ENCODE assay signal across 1 cellular context in the genomic region with DNA sequence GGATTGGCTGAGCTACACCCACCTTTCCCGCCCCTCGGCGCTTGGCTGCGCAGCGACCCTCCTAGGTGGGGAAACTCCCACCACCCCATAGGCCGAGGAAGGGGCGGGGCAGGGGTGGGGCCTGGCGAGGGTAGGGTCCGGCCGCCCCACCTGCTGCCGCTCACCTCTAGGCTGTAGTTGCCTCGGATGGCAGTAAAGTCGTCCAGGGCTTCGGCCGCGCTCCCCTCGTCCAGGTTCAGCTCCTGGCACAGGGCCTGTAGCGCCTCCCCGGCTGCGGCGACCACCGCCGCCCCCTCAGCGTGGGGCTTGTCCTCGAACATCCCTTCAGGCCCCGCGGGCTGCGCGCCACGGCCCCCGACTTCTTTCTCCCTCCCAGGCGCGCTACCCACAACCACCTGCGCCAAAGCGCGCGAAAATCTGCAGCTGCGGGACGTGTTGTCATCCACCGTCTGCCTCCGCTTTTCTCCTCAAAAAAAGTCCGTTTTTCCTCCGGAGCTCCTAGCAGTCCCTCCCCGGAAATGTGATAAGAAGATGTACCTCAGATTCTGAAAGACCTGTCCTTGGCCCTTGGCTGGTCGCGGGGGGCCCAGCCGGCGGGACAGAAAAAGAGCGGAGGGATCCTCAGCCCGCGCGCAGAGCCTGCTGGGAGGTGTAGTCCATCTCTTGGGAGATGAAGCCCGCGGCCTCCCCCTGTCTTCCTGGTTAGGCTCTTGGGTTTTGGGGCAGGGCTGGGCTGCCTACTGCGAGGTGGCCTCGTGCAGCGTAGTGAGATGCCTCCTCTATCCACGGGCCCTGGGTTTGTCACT.
TF ChIP-seq lines count a peak whose summit lies in the region.

RBL1 (minus strand) TSS at position 389 of the 806 bp plus-strand sequence; CDS start at position 320, 69 bp downstream.

TF ChIP-seq in HepG2, 621 proteins besides CTCF, POLR2A, EP300 and RAD21 (continued from another document and continues in another):
- TF ChIP-seq, protein P1, sequence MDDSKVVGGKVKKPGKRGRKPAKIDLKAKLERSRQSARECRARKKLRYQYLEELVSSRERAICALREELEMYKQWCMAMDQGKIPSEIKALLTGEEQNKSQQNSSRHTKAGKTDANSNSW (CRISPR knock-in tag; IDR thresholded peaks at IDR 0.05; ENCODE audit: borderline replicate concordance) = peak; percentile 95; the same call in 1 of the 2 replicates
- peak; percentile 94 for TF ChIP-seq ZNF781 (CRISPR knock-in tag; IDR thresholded peaks at IDR 0.05; ENCODE audit: borderline replicate concordance, not compliant biosample characterization)
- peak; percentile 20; the same call in 1 of the 2 replicates for TF ChIP-seq ZBTB26 (CRISPR knock-in tag; IDR thresholded peaks at IDR 0.05; ENCODE audit: borderline replicate concordance)
- TF ChIP-seq CBX5 (CRISPR knock-in tag; IDR thresholded peaks at IDR 0.05; ENCODE audit: borderline replicate concordance) = peak; percentile 99
- TF ChIP-seq, protein P2, sequence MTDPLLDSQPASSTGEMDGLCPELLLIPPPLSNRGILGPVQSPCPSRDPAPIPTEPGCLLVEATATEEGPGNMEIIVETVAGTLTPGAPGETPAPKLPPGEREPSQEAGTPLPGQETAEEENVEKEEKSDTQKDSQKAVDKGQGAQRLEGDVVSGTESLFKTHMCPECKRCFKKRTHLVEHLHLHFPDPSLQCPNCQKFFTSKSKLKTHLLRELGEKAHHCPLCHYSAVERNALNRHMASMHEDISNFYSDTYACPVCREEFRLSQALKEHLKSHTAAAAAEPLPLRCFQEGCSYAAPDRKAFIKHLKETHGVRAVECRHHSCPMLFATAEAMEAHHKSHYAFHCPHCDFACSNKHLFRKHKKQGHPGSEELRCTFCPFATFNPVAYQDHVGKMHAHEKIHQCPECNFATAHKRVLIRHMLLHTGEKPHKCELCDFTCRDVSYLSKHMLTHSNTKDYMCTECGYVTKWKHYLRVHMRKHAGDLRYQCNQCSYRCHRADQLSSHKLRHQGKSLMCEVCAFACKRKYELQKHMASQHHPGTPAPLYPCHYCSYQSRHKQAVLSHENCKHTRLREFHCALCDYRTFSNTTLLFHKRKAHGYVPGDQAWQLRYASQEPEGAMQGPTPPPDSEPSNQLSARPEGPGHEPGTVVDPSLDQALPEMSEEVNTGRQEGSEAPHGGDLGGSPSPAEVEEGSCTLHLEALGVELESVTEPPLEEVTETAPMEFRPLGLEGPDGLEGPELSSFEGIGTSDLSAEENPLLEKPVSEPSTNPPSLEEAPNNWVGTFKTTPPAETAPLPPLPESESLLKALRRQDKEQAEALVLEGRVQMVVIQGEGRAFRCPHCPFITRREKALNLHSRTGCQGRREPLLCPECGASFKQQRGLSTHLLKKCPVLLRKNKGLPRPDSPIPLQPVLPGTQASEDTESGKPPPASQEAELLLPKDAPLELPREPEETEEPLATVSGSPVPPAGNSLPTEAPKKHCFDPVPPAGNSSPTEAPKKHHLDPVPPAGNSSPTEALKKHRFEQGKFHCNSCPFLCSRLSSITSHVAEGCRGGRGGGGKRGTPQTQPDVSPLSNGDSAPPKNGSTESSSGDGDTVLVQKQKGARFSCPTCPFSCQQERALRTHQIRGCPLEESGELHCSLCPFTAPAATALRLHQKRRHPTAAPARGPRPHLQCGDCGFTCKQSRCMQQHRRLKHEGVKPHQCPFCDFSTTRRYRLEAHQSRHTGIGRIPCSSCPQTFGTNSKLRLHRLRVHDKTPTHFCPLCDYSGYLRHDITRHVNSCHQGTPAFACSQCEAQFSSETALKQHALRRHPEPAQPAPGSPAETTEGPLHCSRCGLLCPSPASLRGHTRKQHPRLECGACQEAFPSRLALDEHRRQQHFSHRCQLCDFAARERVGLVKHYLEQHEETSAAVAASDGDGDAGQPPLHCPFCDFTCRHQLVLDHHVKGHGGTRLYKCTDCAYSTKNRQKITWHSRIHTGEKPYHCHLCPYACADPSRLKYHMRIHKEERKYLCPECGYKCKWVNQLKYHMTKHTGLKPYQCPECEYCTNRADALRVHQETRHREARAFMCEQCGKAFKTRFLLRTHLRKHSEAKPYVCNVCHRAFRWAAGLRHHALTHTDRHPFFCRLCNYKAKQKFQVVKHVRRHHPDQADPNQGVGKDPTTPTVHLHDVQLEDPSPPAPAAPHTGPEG (CRISPR knock-in tag; IDR thresholded peaks at IDR 0.05) = peak; percentile 95
- peak; percentile 53; the same call in 1 of the 2 replicates for TF ChIP-seq KDM4B (CRISPR knock-in tag; IDR thresholded peaks at IDR 0.05)
- TF ChIP-seq, protein P3, sequence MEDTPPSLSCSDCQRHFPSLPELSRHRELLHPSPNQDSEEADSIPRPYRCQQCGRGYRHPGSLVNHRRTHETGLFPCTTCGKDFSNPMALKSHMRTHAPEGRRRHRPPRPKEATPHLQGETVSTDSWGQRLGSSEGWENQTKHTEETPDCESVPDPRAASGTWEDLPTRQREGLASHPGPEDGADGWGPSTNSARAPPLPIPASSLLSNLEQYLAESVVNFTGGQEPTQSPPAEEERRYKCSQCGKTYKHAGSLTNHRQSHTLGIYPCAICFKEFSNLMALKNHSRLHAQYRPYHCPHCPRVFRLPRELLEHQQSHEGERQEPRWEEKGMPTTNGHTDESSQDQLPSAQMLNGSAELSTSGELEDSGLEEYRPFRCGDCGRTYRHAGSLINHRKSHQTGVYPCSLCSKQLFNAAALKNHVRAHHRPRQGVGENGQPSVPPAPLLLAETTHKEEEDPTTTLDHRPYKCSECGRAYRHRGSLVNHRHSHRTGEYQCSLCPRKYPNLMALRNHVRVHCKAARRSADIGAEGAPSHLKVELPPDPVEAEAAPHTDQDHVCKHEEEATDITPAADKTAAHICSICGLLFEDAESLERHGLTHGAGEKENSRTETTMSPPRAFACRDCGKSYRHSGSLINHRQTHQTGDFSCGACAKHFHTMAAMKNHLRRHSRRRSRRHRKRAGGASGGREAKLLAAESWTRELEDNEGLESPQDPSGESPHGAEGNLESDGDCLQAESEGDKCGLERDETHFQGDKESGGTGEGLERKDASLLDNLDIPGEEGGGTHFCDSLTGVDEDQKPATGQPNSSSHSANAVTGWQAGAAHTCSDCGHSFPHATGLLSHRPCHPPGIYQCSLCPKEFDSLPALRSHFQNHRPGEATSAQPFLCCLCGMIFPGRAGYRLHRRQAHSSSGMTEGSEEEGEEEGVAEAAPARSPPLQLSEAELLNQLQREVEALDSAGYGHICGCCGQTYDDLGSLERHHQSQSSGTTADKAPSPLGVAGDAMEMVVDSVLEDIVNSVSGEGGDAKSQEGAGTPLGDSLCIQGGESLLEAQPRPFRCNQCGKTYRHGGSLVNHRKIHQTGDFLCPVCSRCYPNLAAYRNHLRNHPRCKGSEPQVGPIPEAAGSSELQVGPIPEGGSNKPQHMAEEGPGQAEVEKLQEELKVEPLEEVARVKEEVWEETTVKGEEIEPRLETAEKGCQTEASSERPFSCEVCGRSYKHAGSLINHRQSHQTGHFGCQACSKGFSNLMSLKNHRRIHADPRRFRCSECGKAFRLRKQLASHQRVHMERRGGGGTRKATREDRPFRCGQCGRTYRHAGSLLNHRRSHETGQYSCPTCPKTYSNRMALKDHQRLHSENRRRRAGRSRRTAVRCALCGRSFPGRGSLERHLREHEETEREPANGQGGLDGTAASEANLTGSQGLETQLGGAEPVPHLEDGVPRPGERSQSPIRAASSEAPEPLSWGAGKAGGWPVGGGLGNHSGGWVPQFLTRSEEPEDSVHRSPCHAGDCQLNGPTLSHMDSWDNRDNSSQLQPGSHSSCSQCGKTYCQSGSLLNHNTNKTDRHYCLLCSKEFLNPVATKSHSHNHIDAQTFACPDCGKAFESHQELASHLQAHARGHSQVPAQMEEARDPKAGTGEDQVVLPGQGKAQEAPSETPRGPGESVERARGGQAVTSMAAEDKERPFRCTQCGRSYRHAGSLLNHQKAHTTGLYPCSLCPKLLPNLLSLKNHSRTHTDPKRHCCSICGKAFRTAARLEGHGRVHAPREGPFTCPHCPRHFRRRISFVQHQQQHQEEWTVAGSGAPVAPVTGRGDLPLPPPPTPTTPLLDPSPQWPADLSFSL (CRISPR knock-in tag; IDR thresholded peaks at IDR 0.05) = peak; percentile 63; the same call in 1 of the 2 replicates
- TF ChIP-seq, protein P4, sequence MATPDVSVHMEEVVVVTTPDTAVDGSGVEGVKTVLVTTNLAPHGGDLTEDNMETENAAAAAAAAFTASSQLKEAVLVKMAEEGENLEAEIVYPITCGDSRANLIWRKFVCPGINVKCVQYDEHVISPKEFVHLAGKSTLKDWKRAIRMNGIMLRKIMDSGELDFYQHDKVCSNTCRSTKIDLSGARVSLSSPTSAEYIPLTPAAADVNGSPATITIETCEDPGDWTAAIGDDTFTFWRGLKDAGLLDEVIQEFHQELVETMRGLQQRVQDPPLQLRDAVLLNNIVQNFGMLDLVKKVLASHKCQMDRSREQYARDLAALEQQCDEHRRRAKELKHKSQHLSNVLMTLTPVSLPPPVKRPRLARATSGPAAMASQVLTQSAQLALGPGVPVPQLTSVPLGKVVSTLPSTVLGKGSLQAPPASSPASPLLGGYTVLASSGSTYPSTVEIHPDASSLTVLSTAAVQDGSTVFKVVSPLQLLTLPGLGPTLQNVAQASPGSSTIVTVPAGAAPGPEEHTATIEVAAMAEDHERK (CRISPR knock-in tag; IDR thresholded peaks at IDR 0.05; ENCODE audit: low read depth) = peak; percentile 63; the same call in 1 of the 2 replicates
- TF ChIP-seq ETV5 (CRISPR knock-in tag; IDR thresholded peaks at IDR 0.05; ENCODE audit: borderline replicate concordance) = peak; percentile 85
- TF ChIP-seq ZSCAN21 (CRISPR knock-in tag; IDR thresholded peaks at IDR 0.05; ENCODE audit: borderline replicate concordance) = peak; percentile 89
- peak; percentile 63 for TF ChIP-seq FOSL1 (CRISPR knock-in tag; IDR thresholded peaks at IDR 0.05; ENCODE audit: borderline replicate concordance)
- no peak for TF ChIP-seq ZNF496 (CRISPR knock-in tag; IDR thresholded peaks at IDR 0.05; ENCODE audit: insufficient replicate concordance)
- TF ChIP-seq, protein P5, sequence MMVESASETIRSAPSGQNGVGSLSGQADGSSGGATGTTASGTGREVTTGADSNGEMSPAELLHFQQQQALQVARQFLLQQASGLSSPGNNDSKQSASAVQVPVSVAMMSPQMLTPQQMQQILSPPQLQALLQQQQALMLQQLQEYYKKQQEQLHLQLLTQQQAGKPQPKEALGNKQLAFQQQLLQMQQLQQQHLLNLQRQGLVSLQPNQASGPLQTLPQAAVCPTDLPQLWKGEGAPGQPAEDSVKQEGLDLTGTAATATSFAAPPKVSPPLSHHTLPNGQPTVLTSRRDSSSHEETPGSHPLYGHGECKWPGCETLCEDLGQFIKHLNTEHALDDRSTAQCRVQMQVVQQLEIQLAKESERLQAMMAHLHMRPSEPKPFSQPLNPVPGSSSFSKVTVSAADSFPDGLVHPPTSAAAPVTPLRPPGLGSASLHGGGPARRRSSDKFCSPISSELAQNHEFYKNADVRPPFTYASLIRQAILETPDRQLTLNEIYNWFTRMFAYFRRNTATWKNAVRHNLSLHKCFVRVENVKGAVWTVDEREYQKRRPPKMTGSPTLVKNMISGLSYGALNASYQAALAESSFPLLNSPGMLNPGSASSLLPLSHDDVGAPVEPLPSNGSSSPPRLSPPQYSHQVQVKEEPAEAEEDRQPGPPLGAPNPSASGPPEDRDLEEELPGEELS (CRISPR knock-in tag; IDR thresholded peaks at IDR 0.05) = peak; percentile 66
- no peak; the same call in 1 of the 2 replicates for TF ChIP-seq NFRKB (IDR thresholded peaks at IDR 0.05)
- TF ChIP-seq ZNF468 (CRISPR knock-in tag; IDR thresholded peaks at IDR 0.05) = no peak
- peak; percentile 90; the same call in 1 of the 2 replicates for TF ChIP-seq RARG (CRISPR knock-in tag; IDR thresholded peaks at IDR 0.05; ENCODE audit: low read depth)
- TF ChIP-seq MEF2D (CRISPR knock-in tag; IDR thresholded peaks at IDR 0.05) = peak; percentile 95
- TF ChIP-seq ZNF782 (CRISPR knock-in tag; IDR thresholded peaks at IDR 0.05; ENCODE audit: borderline replicate concordance) = peak; percentile 92
- TF ChIP-seq ZNF558 (CRISPR knock-in tag; IDR thresholded peaks at IDR 0.05; ENCODE audit: borderline replicate concordance) = peak; percentile 98
- TF ChIP-seq ZNF660 (CRISPR knock-in tag; IDR thresholded peaks at IDR 0.05; ENCODE audit: borderline replicate concordance, low read depth) = no peak; the same call in 1 of the 2 replicates
- TF ChIP-seq FOXK2 (IDR thresholded peaks at IDR 0.05) = peak; percentile 92
- TF ChIP-seq, protein P6, sequence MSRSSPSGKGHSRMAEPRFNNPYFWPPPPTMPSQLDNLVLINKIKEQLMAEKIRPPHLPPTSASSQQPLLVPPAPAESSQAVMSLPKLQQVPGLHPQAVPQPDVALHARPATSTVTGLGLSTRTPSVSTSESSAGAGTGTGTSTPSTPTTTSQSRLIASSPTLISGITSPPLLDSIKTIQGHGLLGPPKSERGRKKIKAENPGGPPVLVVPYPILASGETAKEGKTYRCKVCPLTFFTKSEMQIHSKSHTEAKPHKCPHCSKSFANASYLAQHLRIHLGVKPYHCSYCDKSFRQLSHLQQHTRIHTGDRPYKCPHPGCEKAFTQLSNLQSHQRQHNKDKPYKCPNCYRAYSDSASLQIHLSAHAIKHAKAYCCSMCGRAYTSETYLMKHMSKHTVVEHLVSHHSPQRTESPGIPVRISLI (CRISPR knock-in tag; IDR thresholded peaks at IDR 0.05; ENCODE audit: borderline replicate concordance) = peak; percentile 84
- TF ChIP-seq ZNF44 (CRISPR knock-in tag; IDR thresholded peaks at IDR 0.05) = peak; percentile 95
- peak; percentile 92 for TF ChIP-seq MED13 (CRISPR knock-in tag; IDR thresholded peaks at IDR 0.05)
- peak; percentile 90 for TF ChIP-seq ZMYM2 (CRISPR knock-in tag; IDR thresholded peaks at IDR 0.05)
- peak; percentile 96 for TF ChIP-seq ZNF891 (CRISPR knock-in tag; IDR thresholded peaks at IDR 0.05)
- TF ChIP-seq ZNF282 (IDR thresholded peaks at IDR 0.05; ENCODE audit: partially characterized antibody) = no peak
- TF ChIP-seq, protein P7, sequence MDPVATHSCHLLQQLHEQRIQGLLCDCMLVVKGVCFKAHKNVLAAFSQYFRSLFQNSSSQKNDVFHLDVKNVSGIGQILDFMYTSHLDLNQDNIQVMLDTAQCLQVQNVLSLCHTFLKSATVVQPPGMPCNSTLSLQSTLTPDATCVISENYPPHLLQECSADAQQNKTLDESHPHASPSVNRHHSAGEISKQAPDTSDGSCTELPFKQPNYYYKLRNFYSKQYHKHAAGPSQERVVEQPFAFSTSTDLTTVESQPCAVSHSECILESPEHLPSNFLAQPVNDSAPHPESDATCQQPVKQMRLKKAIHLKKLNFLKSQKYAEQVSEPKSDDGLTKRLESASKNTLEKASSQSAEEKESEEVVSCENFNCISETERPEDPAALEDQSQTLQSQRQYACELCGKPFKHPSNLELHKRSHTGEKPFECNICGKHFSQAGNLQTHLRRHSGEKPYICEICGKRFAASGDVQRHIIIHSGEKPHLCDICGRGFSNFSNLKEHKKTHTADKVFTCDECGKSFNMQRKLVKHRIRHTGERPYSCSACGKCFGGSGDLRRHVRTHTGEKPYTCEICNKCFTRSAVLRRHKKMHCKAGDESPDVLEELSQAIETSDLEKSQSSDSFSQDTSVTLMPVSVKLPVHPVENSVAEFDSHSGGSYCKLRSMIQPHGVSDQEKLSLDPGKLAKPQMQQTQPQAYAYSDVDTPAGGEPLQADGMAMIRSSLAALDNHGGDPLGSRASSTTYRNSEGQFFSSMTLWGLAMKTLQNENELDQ (CRISPR knock-in tag; IDR thresholded peaks at IDR 0.05; ENCODE audit: borderline replicate concordance) = peak; percentile 79
